Comparison of ENCODE assay signal across 14 cellular contexts in the genomic region with DNA sequence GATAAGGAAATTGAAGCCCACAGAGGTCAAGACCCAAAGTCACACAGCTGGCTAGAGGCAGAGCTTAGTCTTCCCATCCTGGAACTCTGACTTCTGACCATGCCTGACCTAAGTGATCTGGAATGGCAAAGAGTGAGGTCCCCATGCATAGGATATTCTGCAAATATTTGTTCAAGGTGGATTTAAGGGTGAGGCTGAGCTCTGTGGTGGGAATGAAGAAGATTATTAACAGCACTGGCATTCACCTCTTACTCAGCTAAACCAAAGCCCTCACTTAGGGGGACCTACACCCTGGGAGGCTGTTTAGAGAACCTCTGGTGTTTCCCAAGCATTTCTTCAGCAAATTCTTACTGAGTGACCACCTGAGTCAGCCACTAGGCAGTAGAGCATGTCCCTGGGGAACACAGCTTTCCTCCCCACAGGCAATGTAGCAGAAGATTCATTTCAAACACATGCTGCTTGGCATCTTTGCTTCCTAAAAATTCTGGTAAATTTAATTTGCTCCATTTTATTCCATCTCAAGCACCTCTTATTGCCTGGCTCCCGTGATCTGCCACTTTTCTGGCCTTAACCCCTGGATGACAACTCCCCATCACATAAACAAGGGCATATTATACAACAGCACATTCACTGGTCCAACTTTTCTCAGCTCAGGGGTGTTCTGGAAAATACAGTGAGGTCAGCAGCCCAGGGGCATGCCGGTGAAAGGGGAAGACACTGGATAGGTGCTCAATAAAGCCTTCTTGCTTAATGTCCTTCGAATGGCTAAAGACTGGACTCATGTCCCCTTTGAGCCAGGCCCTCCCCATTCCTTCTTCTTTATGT.
DNase-seq lines count a peak whose midpoint lies in the region; FAIRE-seq and TF ChIP-seq lines count a peak whose summit lies in the region.
"Had no signal": no experiment of that assay in that cellular context is flagged by ENCODE, and none has a peak within 500 bp of the region (broad histone marks: within the 10 kb centered on the region; RNA-seq: fewer than 3 reads in every experiment).

No MANE protein-coding gene starts in this region.

- no peak for FAIRE-seq in D721Med (lab: Jason Lieb, UNC)

- WGBS in mammary epithelial cell (ENCODE audit: low coverage, missing lambda C conversion rate): 85% methylated on average over 3 of the region's 3 CpGs

- peak overlapping the region; percentile 1 for H3K4me2 ChIP-seq in mammary epithelial cell (ENCODE audit: insufficient read depth, low read depth, low read length)

- POLR2A ChIA-PET in AG04449 (lab: Yijun Ruan, JAX): interaction anchor here (0.9 to 2.4 kb wide), 6 partner anchors 9 to 129 kb away, joined by 3 to 14 read pairs (median 8); no protein-coding TSS in a partner anchor

- H3K36me3 ChIP-seq in mammary epithelial cell (ENCODE audit: insufficient read depth, low read length): no peaks in the 10 kb centered on the region
- H3K36me3 ChIP-seq: BE2C, tibial artery had no signal

- TF ChIP-seq CTCF in AG04449 (IDR thresholded peaks at IDR 0.05; ENCODE audit: insufficient read depth, low read length, missing control alignments): no peak
- no peak for TF ChIP-seq CTCF in mammary epithelial cell (conservative IDR thresholded peaks at IDR 0.05 in 1 of 2, IDR thresholded peaks at IDR 0.05 in 1 of 2; ENCODE audit: extremely low read depth in 1 of 2, insufficient read depth in 1 of 2, low read depth in 1 of 2, low read length in 2 of 2)
- TF ChIP-seq CTCF in D721Med (IDR thresholded peaks at IDR 0.05; ENCODE audit: insufficient read depth, missing control alignments): no peak

- peaks cover 62% of the 10 kb centered on the region for H3K4me1 ChIP-seq in mammary epithelial cell (ENCODE audit: insufficient read depth, low read length)
- H3K4me1 ChIP-seq: BE2C had no signal

- no peaks in the 10 kb centered on the region for H3K9me3 ChIP-seq in mammary epithelial cell (replicated peaks; ENCODE audit: insufficient read depth, low read length)
- H3K9me3 ChIP-seq: BE2C, tibial artery had no signal

- H4K20me1 ChIP-seq in mammary epithelial cell (ENCODE audit: insufficient read depth, low read length): no peaks in the 10 kb centered on the region

- H3K9ac ChIP-seq in mammary epithelial cell (ENCODE audit: insufficient read depth, low read length): no peak overlapping the region

- intact Hi-C loops in mammary epithelial cell (cut with micrococcal nuclease): no loop called here

- peak overlapping the region; percentile 36 for H3K27ac ChIP-seq in mammary epithelial cell (ENCODE audit: insufficient read depth, low read depth, low read length)
- H3K27ac ChIP-seq: tibial artery had no signal

- no peaks in the 10 kb centered on the region for H3K27me3 ChIP-seq in mammary epithelial cell (ENCODE audit: insufficient read depth, low read length)
- H3K27me3 ChIP-seq: BE2C, tibial artery had no signal

- H3K4me3 ChIP-seq in AG04449 (ENCODE audit: low read depth, low read length): no peak overlapping the region
- H3K4me3 ChIP-seq in mammary epithelial cell (replicated peaks in 1 of 3; ENCODE audit: insufficient read depth in 1 of 3, low read depth in 2 of 3, low read length in 3 of 3): no peak overlapping the region
- H3K4me3 ChIP-seq: tibial artery had no signal

- no peak overlapping the region for H2AFZ ChIP-seq in mammary epithelial cell (ENCODE audit: low read depth, low read length)

- in situ Hi-C loops in mammary epithelial cell (cut with MboI; ENCODE audit: low sequenced_read_pairs in 2 of 2): no loop called here

- no TSS peak for BruUV-seq in mammary epithelial cell (replicated peaks; lab: Mats Ljungman, UMichigan)

- DNase-seq in AG04449 (ENCODE audit: low read depth, low spot score) (peak; percentile 97), HT1080 (ENCODE audit: low read depth) (peak; percentile 99), mammary epithelial cell (peak; percentile 86), islet precursor cell (peak; percentile 48), D721Med (ENCODE audit: insufficient read length, low spot score) (no peak), DMS153 (lab: John Stamatoyannopoulos, UW) (no peak), NOMO-1 treated with dmso at 0.1 percent for 144 hours (lab: John Stamatoyannopoulos, UW; ENCODE audit: unreplicated experiment) (no peak)
- DNase-seq in stimulated activated CD4-positive, alpha-beta T cell treated with anti-CD3 and anti-CD28 coated beads, Interleukin-4, amount 100 ng/mL, for 4 hours: no peak
- DNase-seq: activated naive CD8-positive, alpha-beta T cell treated with anti-CD3 and anti-CD28 coated beads, Interleukin-2, amount 10 ng/mL, durations not matched to agents 7 days and 5 days; BE2C; effector memory CD8-positive, alpha-beta T cell; KG1; naive thymus-derived CD8-positive, alpha-beta T cell; tibial artery had no signal

- H3K79me2 ChIP-seq in mammary epithelial cell (ENCODE audit: insufficient read depth, low read length): no peaks in the 10 kb centered on the region

- dilution Hi-C loops in mammary epithelial cell (cut with HindIII; ENCODE audit: low sequenced_read_pairs): no loop called here

- CTCF ChIA-PET in AG04449 (lab: Yijun Ruan, JAX): interaction anchor here (1.6 to 11.8 kb wide), 2 partner anchors 12 to 75 kb away, joined by 3 to 155 read pairs; no protein-coding TSS in a partner anchor
- CTCF ChIA-PET in mammary epithelial cell (lab: Charles Lee; ENCODE audit: low non-redundant PET): no interaction called here

Comparison
In these comparisons a context has a peak if more than half of its experiments do, and no peak if none do; other contexts are left out.
1. DNase-seq: peak in AG04449 (single experiment), HT1080 (single experiment), mammary epithelial cell (single experiment) and islet precursor cell (single experiment); none in D721Med (single experiment), DMS153 (single experiment), stimulated activated CD4-positive, alpha-beta T cell treated with anti-CD3 and anti-CD28 coated beads, Interleukin-4, amount 100 ng/mL, for 4 hours (0 of 2) and NOMO-1 treated with dmso at 0.1 percent for 144 hours (single experiment).